In genomic region chr17:64156670-64157069, GRCh38 we compare ENCODE assay signal across 13 cellular contexts. TPM values are rescaled to one million over a fixed set of nuclear protein-coding genes. Genes with fewer than 3 reads are reported as not detected.
DNase-seq lines count a peak whose midpoint lies in the region; ATAC-seq and TF ChIP-seq lines count a peak whose summit lies in the region.
"Had no signal": no experiment of that assay in that cellular context is flagged by ENCODE, and none has a peak within 500 bp of the region (broad histone marks: within the 10 kb centered on the region; RNA-seq: fewer than 3 reads in every experiment).

No MANE protein-coding gene starts in this region.

- H3K9ac ChIP-seq in mucosa of rectum (ENCODE audit: low read depth in 1 of 2, low read length in 2 of 2): no peak overlapping the region
- H3K9ac ChIP-seq: BLaER1 had no signal

- TF ChIP-seq POLR2A in suprapubic skin (IDR thresholded peaks at IDR 0.05): no peak
- no peak for TF ChIP-seq POLR2A in transverse colon (IDR thresholded peaks at IDR 0.05)

- WGBS in suprapubic skin: 95% methylated on average over 2 of the region's 2 CpGs
- 94% methylated on average over 2 of the region's 2 CpGs; no CpG with 5 or more reads in 1 of the 2 donors for WGBS in transverse colon (ENCODE audit: low coverage in 1 of 2), 2 donors

- H3K36me3 ChIP-seq in mucosa of rectum (ENCODE audit: control insufficient read depth in 2 of 2, insufficient read depth in 2 of 2, low read length in 2 of 2): peaks cover 14% of the 10 kb centered on the region in 2 donors
- peaks cover 16% of the 10 kb centered on the region for H3K36me3 ChIP-seq in suprapubic skin
- H3K36me3 ChIP-seq in transverse colon: peaks cover 0 to 9% (median 0%) of the 10 kb centered on the region in 4 donors

- no peaks in the 10 kb centered on the region for H3K9me3 ChIP-seq in mucosa of rectum (ENCODE audit: control insufficient read depth in 2 of 2, low read length in 2 of 2)
- H3K9me3 ChIP-seq in suprapubic skin: no peaks in the 10 kb centered on the region
- H3K9me3 ChIP-seq in transverse colon: no peaks in the 10 kb centered on the region
- H3K9me3 ChIP-seq: BLaER1 had no signal

- in situ Hi-C loops in transverse colon (cut with MboI; ENCODE audit: low pct_ligation_motif_present in 1 of 4, low pct_unique_long_range_greater_than_20kb in 1 of 4, low sequenced_read_pairs in 3 of 4): loop anchor here in 3 of 4 donors (10.0 to 25.0 kb wide), 3 partner anchors 106 to 131 kb away; partner anchors contain the start of gene TEX2 (in 1 of the 3)

- no peak for TF ChIP-seq CTCF in VCaP (conservative IDR thresholded peaks at IDR 0.05)
- TF ChIP-seq CTCF in suprapubic skin (IDR thresholded peaks at IDR 0.05): no peak
- TF ChIP-seq CTCF in transverse colon (IDR thresholded peaks at IDR 0.05): no peak

- H3K27ac ChIP-seq in VCaP (peak overlapping the region; percentile 38; the same call in 1 of the 2 replicates), mucosa of rectum (ENCODE audit: low read depth in 2 of 2, low read length in 2 of 2) (peak overlapping the region; percentile 16 to 44), suprapubic skin (peak overlapping the region; percentile 13), transverse colon (peak overlapping the region in 2 of 4 donors; percentile 46 to 54)

- H3K4me3 ChIP-seq in mucosa of rectum (ENCODE audit: low read length in 2 of 2) (no peak overlapping the region), suprapubic skin (no peak overlapping the region), transverse colon (no peak overlapping the region)
- H3K4me3 ChIP-seq: BLaER1 had no signal

- peaks cover 0 to 9% of the 10 kb centered on the region in 2 donors for H3K4me1 ChIP-seq in mucosa of rectum (ENCODE audit: control insufficient read depth in 2 of 2, insufficient read depth in 2 of 2, low read length in 2 of 2)
- peaks cover 42% of the 10 kb centered on the region for H3K4me1 ChIP-seq in suprapubic skin
- peaks cover 7 to 20% (median 11%) of the 10 kb centered on the region in 4 donors for H3K4me1 ChIP-seq in transverse colon

- TF ChIP-seq EP300 in suprapubic skin (IDR thresholded peaks at IDR 0.05) (no peak), transverse colon (IDR thresholded peaks at IDR 0.05; ENCODE audit: low read depth) (no peak)

- intact Hi-C loops in Right ventricle myocardium superior (cut with DNase I): no loop called here
- intact Hi-C loops in transverse colon (cut with DNase I; ENCODE audit: low total_unique reads): no loop called here

- peak; percentile 30 for ATAC-seq in Right ventricle myocardium superior (ENCODE audit: poor library complexity)
- no peak for ATAC-seq in GM18907 (IDR thresholded peaks at IDR 0.05; ENCODE audit: unreplicated experiment)

- H3K27me3 ChIP-seq in mucosa of rectum (ENCODE audit: control insufficient read depth in 2 of 2, insufficient read depth in 2 of 2, low read length in 2 of 2) (no peaks in the 10 kb centered on the region), suprapubic skin (no peaks in the 10 kb centered on the region), transverse colon (no peaks in the 10 kb centered on the region)
- H3K27me3 ChIP-seq: BLaER1 had no signal

- DNase-seq in Right ventricle myocardium superior: no peak
- DNase-seq in suprapubic skin (ENCODE audit: low spot score in 2 of 2): peak in 1 of 2 donors; percentile 26
- DNase-seq in transverse colon: no peak
- no peak for DNase-seq in SHP77 (lab: John Stamatoyannopoulos, UW)
- DNase-seq: activated gamma-delta T cell, EL, NCI-H1105 treated with DMSO at 0.1 percent for 48 hours, NCI-H748 treated with DMSO at 0.1 percent for 48 hours, T-helper 9 cell had no signal

RNA-seq across cellular contexts. Expression of gene ERN1, which starts 26.7 kb away (rescaled TPM):
- total RNA-seq in Right ventricle myocardium superior (6.7 TPM), suprapubic skin (10 to 100 TPM; 21.2 to 41.1 (median 35.1) TPM), transverse colon (10 to 100 TPM in 3 of 4 donors, 1 to 10 TPM in 1; 7.8 to 29.2 (median 12.8) TPM)
